Comparison of ENCODE assay signal across 9 cellular contexts in genomic region chr18:48868468-48869466, GRCh38.
DNase-seq lines count a peak whose midpoint lies in the region; ATAC-seq and TF ChIP-seq lines count a peak whose summit lies in the region.
"Had no signal": no experiment of that assay in that cellular context is flagged by ENCODE, and none has a peak within 500 bp of the region (broad histone marks: within the 10 kb centered on the region; RNA-seq: fewer than 3 reads in every experiment).

No MANE protein-coding gene starts in this region.

- no peak overlapping the region for H3K27ac ChIP-seq in heart right ventricle

- H3K4me3 Mint-ChIP-seq in T-helper 1 cell treated with Interleukin-12 subunit alpha and Interleukin-12 subunit beta and Interleukin-4 antibody, amounts not matched to agents 30 μg/mL and 1 μg/mL, for 36 hours, result peak overlapping the region; percentile 36

- H3K4me3 ChIP-seq in heart right ventricle, result no peak overlapping the region
- no peak overlapping the region for H3K4me3 ChIP-seq in fibroblast of villous mesenchyme (ENCODE audit: low read depth, low read length)

- peaks cover 0 to 27% (median 4%) of the 10 kb centered on the region in 9 donors for H3K4me1 ChIP-seq in heart right ventricle

- peak overlapping the region; percentile 85 for H3K27ac Mint-ChIP-seq in T-helper 1 cell treated with Interleukin-12 subunit alpha and Interleukin-12 subunit beta and Interleukin-4 antibody, amounts not matched to agents 30 μg/mL and 1 μg/mL, for 36 hours

- H3K9me3 ChIP-seq in heart right ventricle, result peaks cover 0 to 12% (median 0%) of the 10 kb centered on the region in 11 donors

- peaks cover 5% of the 10 kb centered on the region for H3K36me3 Mint-ChIP-seq in T-helper 1 cell treated with Interleukin-12 subunit alpha and Interleukin-12 subunit beta and Interleukin-4 antibody, amounts not matched to agents 30 μg/mL and 1 μg/mL, for 36 hours (ENCODE audit: low read depth)

- no peaks in the 10 kb centered on the region for H3K36me3 ChIP-seq in heart right ventricle

- intact Hi-C loops in left cardiac atrium (cut with DNase I) (no loop called here), heart right ventricle (cut with DNase I) (loop anchor here in 1 of 10 donors (10.0 kb wide), 1 partner anchor 64 kb away; no protein-coding TSS in a partner anchor)

- H3K4me1 Mint-ChIP-seq in T-helper 1 cell treated with Interleukin-12 subunit alpha and Interleukin-12 subunit beta and Interleukin-4 antibody, amounts not matched to agents 30 μg/mL and 1 μg/mL, for 36 hours (ENCODE audit: low read depth), result peaks cover 27% of the 10 kb centered on the region

- H3K9me3 Mint-ChIP-seq in T-helper 1 cell treated with Interleukin-12 subunit alpha and Interleukin-12 subunit beta and Interleukin-4 antibody, amounts not matched to agents 30 μg/mL and 1 μg/mL, for 36 hours, result peaks cover 8% of the 10 kb centered on the region

- no peak for TF ChIP-seq POLR2A in erythroblast (IDR thresholded peaks at IDR 0.05; ENCODE audit: low read length)

- no peaks in the 10 kb centered on the region for H3K27me3 Mint-ChIP-seq in T-helper 1 cell treated with Interleukin-12 subunit alpha and Interleukin-12 subunit beta and Interleukin-4 antibody, amounts not matched to agents 30 μg/mL and 1 μg/mL, for 36 hours (ENCODE audit: low read depth)

- peak; percentile 21 for DNase-seq in left cardiac atrium
- no peak for DNase-seq in heart right ventricle
- DNase-seq in fibroblast of villous mesenchyme (ENCODE audit: low read depth), result peak; percentile 36
- peak; percentile 25 to 32 for DNase-seq in stimulated activated CD8-positive, alpha-beta memory T cell treated with anti-CD3 and anti-CD28 coated beads, Interleukin-2, amount 100 ng/mL, for 48 hours (ENCODE audit: low read depth in 2 of 2)
- DNase-seq in erythroblast (lab: John Stamatoyannopoulos, UW), result no peak
- no peak for DNase-seq in AG20443 (ENCODE audit: low spot score)

- no peaks in the 10 kb centered on the region for H3K27me3 ChIP-seq in heart right ventricle

- WGBS in heart right ventricle, 2 donors, result 85 to 90% methylated on average over 14 of the region's 14 CpGs

- no peak for ATAC-seq in left cardiac atrium
- ATAC-seq in heart right ventricle, result no peak
- peak; percentile 72 for ATAC-seq in HG03039 (IDR thresholded peaks at IDR 0.05; ENCODE audit: unreplicated experiment)
- ATAC-seq: right cardiac atrium had no signal

- TF ChIP-seq CTCF in heart right ventricle (IDR thresholded peaks at IDR 0.05) (no peak), fibroblast of villous mesenchyme (IDR thresholded peaks at IDR 0.05; ENCODE audit: insufficient read depth, low read depth, low read length) (no peak)

Comparison
In these comparisons a context has a peak if more than half of its experiments do, and no peak if none do; other contexts are left out.
1. DNase-seq: peak in left cardiac atrium (single experiment), fibroblast of villous mesenchyme (single experiment) and stimulated activated CD8-positive, alpha-beta memory T cell treated with anti-CD3 and anti-CD28 coated beads, Interleukin-2, amount 100 ng/mL, for 48 hours (2 of 2); none in heart right ventricle (0 of 2), erythroblast (0 of 2) and AG20443 (single experiment).